Comparison of ENCODE assay signal across 19 cellular contexts in the genomic region with DNA sequence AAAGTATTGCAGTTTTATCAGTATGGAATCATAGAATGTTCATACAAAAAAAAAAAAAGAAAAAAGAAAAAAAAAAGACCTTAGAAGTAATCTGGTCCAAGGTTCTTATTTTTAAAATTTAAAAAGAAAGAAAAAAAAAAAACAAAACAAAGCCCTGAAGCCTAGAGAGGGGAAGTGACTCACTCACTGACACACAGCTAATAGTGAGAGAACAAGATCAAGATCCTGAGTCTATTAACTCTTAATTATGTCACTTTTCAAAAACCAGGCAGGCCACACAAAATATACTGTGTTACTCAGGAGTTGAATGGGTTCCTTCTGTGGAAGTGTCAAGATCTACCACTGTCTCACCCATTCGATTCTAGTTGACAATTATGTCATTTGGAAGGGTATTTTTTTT.
A peak's percentile ranks its signal among the peaks of the same experiment; 100 is the strongest.
DNase-seq lines count a peak whose midpoint lies in the region; ATAC-seq, FAIRE-seq and TF ChIP-seq lines count a peak whose summit lies in the region.
"Had no signal": no experiment of that assay in that cellular context is flagged by ENCODE, and none has a peak within 500 bp of the region (broad histone marks: within the 10 kb centered on the region; RNA-seq: fewer than 3 reads in every experiment).

No MANE protein-coding gene starts in this region.

- CTCF ChIA-PET in GM12878 (lab: Yijun Ruan, JAX): interaction anchor here (0.7 kb wide), 1 partner anchor 36 kb away, joined by 3 read pairs; no protein-coding TSS in a partner anchor

- no peaks in the 10 kb centered on the region for H3K79me2 ChIP-seq in GM12878 (ENCODE audit: control insufficient read depth, insufficient read depth, low read length)

- SMC1A ChIA-PET in GM12878 (lab: Charles Lee; ENCODE audit: uncharacterized antibody, unreplicated experiment): no interaction called here

- in situ Hi-C loops in GM12878 (cut with MboI) (no loop called here), GM13977 (cut with MboI; ENCODE audit: low pct_unique_long_range_greater_than_20kb, low sequenced_read_pairs, unreplicated experiment) (no loop called here)

- 0% methylated on average over 1 of the region's 1 CpG for whole genome bisulfite sequencing in GM12878 (ENCODE audit: insufficient coverage, insufficient replicate concordance, low lambda C conversion rate, missing lambda C conversion rate)
- 73% methylated on average over 1 of the region's 1 CpG for WGBS in prostate gland

- H4K20me1 ChIP-seq in GM12878 (ENCODE audit: control insufficient read depth, insufficient read depth): no peaks in the 10 kb centered on the region

- no peak overlapping the region for H3K4me2 ChIP-seq in GM12878 (ENCODE audit: control insufficient read depth, insufficient read depth)
- H3K4me2 ChIP-seq: A549 had no signal

- TF ChIP-seq EP300 in GM12878 (IDR thresholded peaks at IDR 0.05; ENCODE audit: borderline replicate concordance in 1 of 2, control insufficient read depth in 1 of 2, low read depth in 2 of 2, low read length in 2 of 2): no peak

- H3K36me3 ChIP-seq in GM12878 (ENCODE audit: control insufficient read depth in 2 of 2, insufficient read depth in 2 of 2, low read length in 1 of 2) (no peaks in the 10 kb centered on the region), prostate gland (no peaks in the 10 kb centered on the region)
- H3K36me3 ChIP-seq: SJSA1 had no signal

- H3K4me1 ChIP-seq in GM12878 (ENCODE audit: control insufficient read depth, insufficient read depth, low read length) (no peaks in the 10 kb centered on the region), prostate gland (replicated peaks) (no peaks in the 10 kb centered on the region)
- H3K4me1 ChIP-seq: A549, SJSA1 had no signal

- no peak for TF ChIP-seq CTCF in GM12878 (IDR thresholded peaks at IDR 0.05 in 2 of 3, conservative IDR thresholded peaks at IDR 0.05 in 1 of 3; ENCODE audit: control insufficient read depth in 2 of 3, extremely low read depth in 1 of 3, insufficient read depth in 1 of 3, low read depth in 3 of 3, low read length in 3 of 3)
- TF ChIP-seq CTCF in fibroblast of pulmonary artery (IDR thresholded peaks at IDR 0.05; ENCODE audit: low read length, missing control alignments): no peak
- no peak for TF ChIP-seq CTCF in prostate gland (IDR thresholded peaks at IDR 0.05)
- no peak for TF ChIP-seq CTCF in GM13977 (IDR thresholded peaks at IDR 0.05; ENCODE audit: extremely low read depth, insufficient read depth, missing control alignments)

- RAD21 ChIA-PET in GM12878 (lab: Charles Lee; ENCODE audit: unreplicated experiment): interaction anchor here (0.7 kb wide), 1 partner anchor 233 kb away, joined by 3 read pairs; no protein-coding TSS in a partner anchor

- POLR2A ChIA-PET in GM12878 (lab: Charles Lee): no interaction called here

- H2AFZ ChIP-seq in GM12878 (ENCODE audit: control insufficient read depth, low read depth, low read length): no peak overlapping the region

- H3K9me3 ChIP-seq in GM12878 (replicated peaks; ENCODE audit: control insufficient read depth, insufficient read depth, low read length) (no peaks in the 10 kb centered on the region), prostate gland (no peaks in the 10 kb centered on the region)
- H3K9me3 ChIP-seq: A549, SJSA1 had no signal

- DNase-seq in AG08395 (ENCODE audit: low spot score) (peak; percentile 23), HPDE6-E6E7 (ENCODE audit: extremely low spot score) (peak; percentile 48), GM12878 (ENCODE audit: low read depth, low spot score) (no peak), fibroblast of pulmonary artery (ENCODE audit: low read depth) (peak; percentile 12), prostate gland (ENCODE audit: low spot score) (no peak), GM13977 (ENCODE audit: low spot score) (no peak), superior temporal gyrus (ENCODE audit: extremely low spot score) (no peak)
- no peak for DNase-seq in effector CD8-positive, alpha-beta T cell (lab: John Stamatoyannopoulos, UW)
- DNase-seq: Calu3; CD4-positive, CD25-positive, alpha-beta regulatory T cell; DND-41; NCI-H1436 treated with DMSO at 0.1 percent for 48 hours; NCI-H226; NCI-H526 treated with DMSO at 0.1 percent for 48 hours; RPMI8226 had no signal

- FAIRE-seq in GM12878 (lab: Jason Lieb, UNC): no peak
- FAIRE-seq: A549, HTR-8/SVneo had no signal

- ATAC-seq in GM12878: peak; percentile 35; the same call in 2 of the 3 replicates
- ATAC-seq: A549, HCT116 had no signal

- intact Hi-C loops in GM12878 (cut with micrococcal nuclease; ENCODE audit: unreplicated experiment): no loop called here
- intact Hi-C loops in prostate gland (cut with DNase I): no loop called here

- H3K27me3 ChIP-seq in GM12878 (replicated peaks in 1 of 2; ENCODE audit: control insufficient read depth in 2 of 2, insufficient read depth in 2 of 2, low read length in 1 of 2): no peaks in the 10 kb centered on the region
- H3K27me3 ChIP-seq in prostate gland (replicated peaks; ENCODE audit: insufficient read depth): no peaks in the 10 kb centered on the region
- H3K27me3 ChIP-seq: SJSA1 had no signal

- TF ChIP-seq RAD21 in GM12878 (IDR thresholded peaks at IDR 0.05; ENCODE audit: insufficient read depth, low read depth, low read length): no peak

- TF ChIP-seq POLR2A in GM12878 (IDR thresholded peaks at IDR 0.05; ENCODE audit: low read depth, low read length) (no peak), prostate gland (IDR thresholded peaks at IDR 0.05) (no peak)

- BruUV-seq in GM12878 (replicated peaks; lab: Mats Ljungman, UMichigan): no TSS peak

- no peak overlapping the region for H3K9ac ChIP-seq in GM12878 (ENCODE audit: control insufficient read depth, insufficient read depth, low read length)

- H3K4me3 ChIP-seq in GM12878: no peak overlapping the region
- H3K4me3 ChIP-seq in fibroblast of pulmonary artery (replicated peaks; ENCODE audit: low read depth, low read length): no peak overlapping the region
- H3K4me3 ChIP-seq in prostate gland: no peak overlapping the region
- H3K4me3 ChIP-seq: A549, SJSA1 had no signal

- H3K27ac ChIP-seq in GM12878 (ENCODE audit: control insufficient read depth, insufficient read depth) (no peak overlapping the region), prostate gland (no peak overlapping the region)
- H3K27ac ChIP-seq: A549, SJSA1 had no signal

TF ChIP-seq in GM12878, 131 proteins besides CTCF, POLR2A, EP300 and RAD21 (continues in another document):
- TF ChIP-seq ESRRA (IDR thresholded peaks at IDR 0.05; ENCODE audit: low read length) (no peak), SREBF1 (IDR thresholded peaks at IDR 0.05; ENCODE audit: low read length) (no peak), ZNF384 (IDR thresholded peaks at IDR 0.05; ENCODE audit: borderline replicate concordance, low read depth, low read length) (no peak), CHD2 (IDR thresholded peaks at IDR 0.05; ENCODE audit: borderline replicate concordance, low read depth, low read length) (no peak), BCL11A (IDR thresholded peaks at IDR 0.05; ENCODE audit: low read depth, low read length) (no peak), SUZ12 (IDR thresholded peaks at IDR 0.05; ENCODE audit: unreplicated experiment) (no peak)
- TF ChIP-seq, protein P1, sequence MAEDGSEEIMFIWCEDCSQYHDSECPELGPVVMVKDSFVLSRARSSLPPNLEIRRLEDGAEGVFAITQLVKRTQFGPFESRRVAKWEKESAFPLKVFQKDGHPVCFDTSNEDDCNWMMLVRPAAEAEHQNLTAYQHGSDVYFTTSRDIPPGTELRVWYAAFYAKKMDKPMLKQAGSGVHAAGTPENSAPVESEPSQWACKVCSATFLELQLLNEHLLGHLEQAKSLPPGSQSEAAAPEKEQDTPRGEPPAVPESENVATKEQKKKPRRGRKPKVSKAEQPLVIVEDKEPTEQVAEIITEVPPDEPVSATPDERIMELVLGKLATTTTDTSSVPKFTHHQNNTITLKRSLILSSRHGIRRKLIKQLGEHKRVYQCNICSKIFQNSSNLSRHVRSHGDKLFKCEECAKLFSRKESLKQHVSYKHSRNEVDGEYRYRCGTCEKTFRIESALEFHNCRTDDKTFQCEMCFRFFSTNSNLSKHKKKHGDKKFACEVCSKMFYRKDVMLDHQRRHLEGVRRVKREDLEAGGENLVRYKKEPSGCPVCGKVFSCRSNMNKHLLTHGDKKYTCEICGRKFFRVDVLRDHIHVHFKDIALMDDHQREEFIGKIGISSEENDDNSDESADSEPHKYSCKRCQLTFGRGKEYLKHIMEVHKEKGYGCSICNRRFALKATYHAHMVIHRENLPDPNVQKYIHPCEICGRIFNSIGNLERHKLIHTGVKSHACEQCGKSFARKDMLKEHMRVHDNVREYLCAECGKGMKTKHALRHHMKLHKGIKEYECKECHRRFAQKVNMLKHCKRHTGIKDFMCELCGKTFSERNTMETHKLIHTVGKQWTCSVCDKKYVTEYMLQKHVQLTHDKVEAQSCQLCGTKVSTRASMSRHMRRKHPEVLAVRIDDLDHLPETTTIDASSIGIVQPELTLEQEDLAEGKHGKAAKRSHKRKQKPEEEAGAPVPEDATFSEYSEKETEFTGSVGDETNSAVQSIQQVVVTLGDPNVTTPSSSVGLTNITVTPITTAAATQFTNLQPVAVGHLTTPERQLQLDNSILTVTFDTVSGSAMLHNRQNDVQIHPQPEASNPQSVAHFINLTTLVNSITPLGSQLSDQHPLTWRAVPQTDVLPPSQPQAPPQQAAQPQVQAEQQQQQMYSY (CRISPR knock-in tag; IDR thresholded peaks at IDR 0.05): no peak

Comparison
In these comparisons a context has a peak if more than half of its experiments do, and no peak if none do; other contexts are left out.
1. DNase-seq: peak in AG08395 (single experiment), HPDE6-E6E7 (single experiment) and fibroblast of pulmonary artery (single experiment); none in GM12878 (single experiment), prostate gland (single experiment), GM13977 (single experiment), superior temporal gyrus (single experiment) and effector CD8-positive, alpha-beta T cell (single experiment).